In genomic region chr1:86507935-86508582, GRCh38 we compare ENCODE assay signal across 8 cellular contexts. TPM values are rescaled to one million over a fixed set of nuclear protein-coding genes. Genes with fewer than 3 reads are reported as not detected.
A peak's percentile ranks its signal among the peaks of the same experiment; 100 is the strongest.
DNase-seq lines count a peak whose midpoint lies in the region; ATAC-seq, FAIRE-seq and TF ChIP-seq lines count a peak whose summit lies in the region.

No MANE protein-coding gene starts in this region.

- no peaks in the 10 kb centered on the region for H3K36me3 Mint-ChIP-seq in T-helper 2 cell treated with Interferon-gamma antibody and Interleukin-4, amounts not matched to agents 5 μg/mL and 100 μg/mL, for 36 hours (ENCODE audit: low read depth)

- TF ChIP-seq RAD21 in A549 (conservative IDR thresholded peaks at IDR 0.05 in 1 of 2, IDR thresholded peaks at IDR 0.05 in 1 of 2) (peak in 1 of 2 experiments; percentile 15; a peak in 1 of 5 replicates), Ishikawa (IDR thresholded peaks at IDR 0.05; ENCODE audit: low read depth) (peak; percentile 31; the same call in 1 of the 2 replicates)

- no peaks in the 10 kb centered on the region for H3K9me3 ChIP-seq in A549

- TF ChIP-seq EP300 in A549 (IDR thresholded peaks at IDR 0.05) (no peak), Ishikawa (IDR thresholded peaks at IDR 0.05; ENCODE audit: borderline replicate concordance) (no peak)

- CTCF ChIA-PET in A549 (lab: Yijun Ruan, JAX): interaction anchor here (1.1 to 2.0 kb wide), 5 partner anchors 10 to 128 kb away, joined by 3 to 5 read pairs (median 4); no protein-coding TSS in a partner anchor

- no peak overlapping the region for H3K27ac Mint-ChIP-seq in T-helper 2 cell treated with Interferon-gamma antibody and Interleukin-4, amounts not matched to agents 5 μg/mL and 100 μg/mL, for 36 hours

- no peaks in the 10 kb centered on the region for H3K4me1 ChIP-seq in A549

- no peak overlapping the region for H3K4me3 Mint-ChIP-seq in T-helper 2 cell treated with Interferon-gamma antibody and Interleukin-4, amounts not matched to agents 5 μg/mL and 100 μg/mL, for 36 hours

- in situ Hi-C loops in astrocyte of the cerebellum (cut with HindIII; ENCODE audit: low sequenced_read_pairs): no loop called here

- H3K9me3 Mint-ChIP-seq in T-helper 2 cell treated with Interferon-gamma antibody and Interleukin-4, amounts not matched to agents 5 μg/mL and 100 μg/mL, for 36 hours: no peaks in the 10 kb centered on the region

- peak in 1 of 2 experiments; percentile 63; a peak in 4 of 6 replicates for ATAC-seq in A549
- no peak for ATAC-seq in GM21576 (IDR thresholded peaks at IDR 0.05; ENCODE audit: unreplicated experiment)

- H3K4me2 ChIP-seq in A549: no peak overlapping the region

- TF ChIP-seq CTCF in A549 (IDR thresholded peaks at IDR 0.05): peak; percentile 29; the same call in 1 of the 3 replicates
- peak; percentile 50 for TF ChIP-seq CTCF in astrocyte of the cerebellum (IDR thresholded peaks at IDR 0.05; ENCODE audit: low read depth, low read length, missing control alignments)

- 22% methylated on average over 13 of the region's 13 CpGs for WGBS in A549 (ENCODE audit: missing lambda C conversion rate)

- H3K4me3 ChIP-seq in A549 (no peak overlapping the region), astrocyte of the cerebellum (ENCODE audit: low read depth, low read length) (no peak overlapping the region)

- TF ChIP-seq POLR2A in A549 (IDR thresholded peaks at IDR 0.05; ENCODE audit: low read length): no peak

- H3K4me1 Mint-ChIP-seq in T-helper 2 cell treated with Interferon-gamma antibody and Interleukin-4, amounts not matched to agents 5 μg/mL and 100 μg/mL, for 36 hours (ENCODE audit: low read depth): peaks cover 5% of the 10 kb centered on the region

- peaks cover 15% of the 10 kb centered on the region for H3K27me3 Mint-ChIP-seq in T-helper 2 cell treated with Interferon-gamma antibody and Interleukin-4, amounts not matched to agents 5 μg/mL and 100 μg/mL, for 36 hours (ENCODE audit: low read depth)

- DNase-seq in A549 (ENCODE audit: low read depth in 1 of 2, low spot score in 1 of 2) (peak in 1 of 2 experiments; percentile 21), ELF-1 (ENCODE audit: low read depth, low spot score) (peak; percentile 40), astrocyte of the cerebellum (ENCODE audit: low read depth) (no peak), lung microvascular endothelial cell (ENCODE audit: low read depth in 2 of 2) (peak; percentile 34 to 45), NCI-H2196 treated with DMSO at 0.1 percent for 48 hours (lab: John Stamatoyannopoulos, UW; ENCODE audit: unreplicated experiment) (no peak)
- no peak for DNase-seq in T-helper 2 cell treated with Interferon-gamma antibody and Interleukin-4, amounts not matched to agents 5 μg/mL and 100 μg/mL, for 36 hours (ENCODE audit: low spot score)

- H3K27ac ChIP-seq in A549: no peak overlapping the region

- POLR2A ChIA-PET in A549 (lab: Yijun Ruan, JAX): no interaction called here

- FAIRE-seq in A549 (lab: Jason Lieb, UNC): no peak

TF ChIP-seq in A549, 52 proteins besides CTCF, POLR2A, EP300 and RAD21 (continues in another document):
- no peak for TF ChIP-seq CBX2 (IDR thresholded peaks at IDR 0.05; ENCODE audit: borderline replicate concordance, low read depth)
- no peak for TF ChIP-seq MAZ (IDR thresholded peaks at IDR 0.05; ENCODE audit: borderline replicate concordance, low read depth, low read length)
- TF ChIP-seq PHF8 (IDR thresholded peaks at IDR 0.05; ENCODE audit: borderline replicate concordance, low read depth): no peak
- no peak for TF ChIP-seq ZSCAN20 (CRISPR knock-in tag; IDR thresholded peaks at IDR 0.05)
- no peak for TF ChIP-seq TFCP2L1 (CRISPR knock-in tag; IDR thresholded peaks at IDR 0.05)
- TF ChIP-seq HEYL (CRISPR knock-in tag; IDR thresholded peaks at IDR 0.05): no peak
- no peak for TF ChIP-seq SMC3 (IDR thresholded peaks at IDR 0.05)
- TF ChIP-seq NPAS2 (CRISPR knock-in tag; IDR thresholded peaks at IDR 0.05; ENCODE audit: borderline replicate concordance): no peak
- no peak for TF ChIP-seq BCL3 (IDR thresholded peaks at IDR 0.05)
- no peak for TF ChIP-seq MAFK (IDR thresholded peaks at IDR 0.05; ENCODE audit: partially characterized antibody)
- no peak for TF ChIP-seq USF2 (IDR thresholded peaks at IDR 0.05)
- TF ChIP-seq HOXB13 (CRISPR knock-in tag; IDR thresholded peaks at IDR 0.05; ENCODE audit: low read depth): no peak
- no peak for TF ChIP-seq JUNB (IDR thresholded peaks at IDR 0.05)

TF ChIP-seq in Ishikawa, 13 proteins besides CTCF, POLR2A, EP300 and RAD21:
- TF ChIP-seq EGR1 (IDR thresholded peaks at IDR 0.05) (no peak), USF1 (IDR thresholded peaks at IDR 0.05) (no peak), TEAD4 (IDR thresholded peaks at IDR 0.05) (no peak), MAX (IDR thresholded peaks at IDR 0.05) (no peak), YY1 (IDR thresholded peaks at IDR 0.05; ENCODE audit: low read depth) (no peak), CEBPB (IDR thresholded peaks at IDR 0.05) (no peak), NFIC (IDR thresholded peaks at IDR 0.05) (no peak), CREB1 (IDR thresholded peaks at IDR 0.05; ENCODE audit: low read depth) (no peak), ZBTB7A (IDR thresholded peaks at IDR 0.05; ENCODE audit: low read depth) (no peak), REST (IDR thresholded peaks at IDR 0.05; ENCODE audit: low read depth) (no peak), FOXM1 (IDR thresholded peaks at IDR 0.05; ENCODE audit: borderline replicate concordance, low read depth) (no peak), TCF12 (IDR thresholded peaks at IDR 0.05; ENCODE audit: low read depth) (no peak), TAF1 (IDR thresholded peaks at IDR 0.05; ENCODE audit: low read depth) (no peak)
TF ChIP-seq in Ishikawa: peak in this region for 0.

RNA-seq across cellular contexts. Expression of gene CLCA4, which starts 38.8 kb away (rescaled TPM):
- not detected in 2 replicates for polyA plus RNA-seq in A549 (2011; rRNA removed)
- not detected in 2 replicates for polyA plus RNA-seq in A549 (2012; cell fraction: cytosol; rRNA removed)
- polyA plus RNA-seq in A549 (2012; cell fraction: nucleus; rRNA removed): not detected in 2 replicates
- polyA plus RNA-seq in A549 (2017; fragmentation: RNase III; extraction: RNeasy Plus Mini Kit Qiagen cat#74134 plus additional on column Dnase treatment): not detected in 3 replicates
- not detected in 2 replicates for polyA minus RNA-seq in A549 (2011; rRNA and poly(A)+ RNA removed)
- not detected in 2 replicates for total RNA-seq in lung microvascular endothelial cell

RNA-seq across cellular contexts. Expression of gene CLCA1, which starts 39.3 kb away (rescaled TPM):
- polyA plus RNA-seq in A549 (2011; rRNA removed) (not detected in 2 replicates), A549 (2017; fragmentation: RNase III; extraction: RNeasy Plus Mini Kit Qiagen cat#74134 plus additional on column Dnase treatment) (not detected in 3 replicates)
- not detected in 2 replicates for polyA plus RNA-seq in A549 (2012; cell fraction: cytosol; rRNA removed)
- polyA plus RNA-seq in A549 (2012; cell fraction: nucleus; rRNA removed): not detected in 2 replicates
- not detected in 2 replicates for polyA minus RNA-seq in A549 (2011; rRNA and poly(A)+ RNA removed)
- not detected in 2 replicates for total RNA-seq in lung microvascular endothelial cell

Comparison
In these comparisons a context has a peak if more than half of its experiments do, and no peak if none do; other contexts are left out.
1. DNase-seq: peak in ELF-1 (single experiment) and lung microvascular endothelial cell (2 of 2); none in astrocyte of the cerebellum (single experiment), T-helper 2 cell treated with Interferon-gamma antibody and Interleukin-4, amounts not matched to agents 5 μg/mL and 100 μg/mL, for 36 hours (single experiment) and NCI-H2196 treated with DMSO at 0.1 percent for 48 hours (single experiment).